26 cellular contexts compared by ENCODE assay signal in genomic region chr6:92647630-92648029, GRCh38.
DNase-seq lines count a peak whose midpoint lies in the region; ATAC-seq, FAIRE-seq and TF ChIP-seq lines count a peak whose summit lies in the region.
"Had no signal": no experiment of that assay in that cellular context is flagged by ENCODE, and none has a peak within 500 bp of the region (broad histone marks: within the 10 kb centered on the region; RNA-seq: fewer than 3 reads in every experiment).

No MANE protein-coding gene starts in this region.

- H3K9ac ChIP-seq in HepG2 (ENCODE audit: insufficient read depth, low read depth, low read length) = no peak overlapping the region
- H3K9ac ChIP-seq: KMS-11 had no signal

- POLR2A ChIA-PET in HepG2 (lab: Yijun Ruan, JAX) = no interaction called here
- POLR2A ChIA-PET in RWPE1 (lab: Yijun Ruan, JAX; ENCODE audit: low non-redundant PET) = no interaction called here

- no peaks in the 10 kb centered on the region for H4K20me1 ChIP-seq in HepG2 (ENCODE audit: insufficient read depth, low read length)

- WGBS in HepG2 (ENCODE audit: low lambda C conversion rate) = under 1% methylated on average over 5 of the region's 5 CpGs
- WGBS in right lobe of liver (ENCODE audit: insufficient coverage, low coverage, low lambda C conversion rate, missing lambda C conversion rate) = 43% methylated on average over 5 of the region's 5 CpGs

- intact Hi-C loops in HepG2 (cut with micrococcal nuclease; ENCODE audit: unreplicated experiment) (no loop called here), right lobe of liver (cut with DNase I) (no loop called here)

- H3K36me3 ChIP-seq in HepG2 (replicated peaks in 1 of 2; ENCODE audit: control insufficient read depth in 1 of 2, insufficient read depth in 2 of 2, low read length in 2 of 2) = no peaks in the 10 kb centered on the region
- H3K36me3 ChIP-seq in right lobe of liver = no peaks in the 10 kb centered on the region
- H3K36me3 ChIP-seq: esophagus muscularis mucosa, SJSA1, thyroid gland had no signal

- no TSS peak for BruUV-seq in HepG2 (replicated peaks; lab: Mats Ljungman, UMichigan)

- no peak for FAIRE-seq in HepG2 (lab: Jason Lieb, UNC)
- FAIRE-seq in urothelium cell line (lab: Jason Lieb, UNC) = no peak

- ATAC-seq in HepG2 (peak; percentile 50; the same call in 2 of the 3 replicates), right lobe of liver (no peak)
- ATAC-seq: activated T-cell treated with anti-CD3 and anti-CD28 coated beads, Interleukin-2, amount 50 U/mL, for 4 hours; GM23338; left lobe of liver; stimulated activated naive CD8-positive, alpha-beta T cell treated with anti-CD3 and anti-CD28 coated beads, Interleukin-15, Interleukin-2, amounts not matched to agents 100 U/mL and 50 U/mL, for 24 hours had no signal

- H3K4me1 ChIP-seq in HepG2 (ENCODE audit: insufficient read depth, low read length) = no peaks in the 10 kb centered on the region
- H3K4me1 ChIP-seq in right lobe of liver = no peaks in the 10 kb centered on the region
- H3K4me1 ChIP-seq: esophagus muscularis mucosa, SJSA1, thyroid gland had no signal

- H3K4me3 ChIP-seq in HepG2 (replicated peaks in 1 of 3; ENCODE audit: insufficient read depth in 1 of 3, low read depth in 2 of 3, low read length in 3 of 3) (no peak overlapping the region), right lobe of liver (no peak overlapping the region)
- H3K4me3 ChIP-seq: esophagus muscularis mucosa, GM23338, PC-9, SJSA1, smooth muscle cell, thyroid gland had no signal

- no peak overlapping the region for H3K27ac ChIP-seq in HepG2 (ENCODE audit: extremely low read length, insufficient read depth, low read length)
- no peak overlapping the region for H3K27ac ChIP-seq in right lobe of liver
- no peak overlapping the region for H3K27ac ChIP-seq in RWPE1
- H3K27ac ChIP-seq: esophagus muscularis mucosa, KMS-11, PC-9, SJSA1, thyroid gland had no signal

- CTCF ChIA-PET in HepG2 (lab: Yijun Ruan, JAX; ENCODE audit: low intra/inter-chr PET ratio, low total read pairs) (no interaction called here), RWPE1 (lab: Yijun Ruan, JAX) (no interaction called here)

- in situ Hi-C loops in HepG2 (cut with HindIII; ENCODE audit: extremely low pct_ligation_motif_present, low pct_unique_long_range_greater_than_20kb) = loop anchor here (10.0 to 25.0 kb wide), 2 partner anchors 523 to 1560 kb away; no protein-coding TSS in a partner anchor

- TF ChIP-seq EP300 in HepG2 (IDR thresholded peaks at IDR 0.05; ENCODE audit: low read depth in 2 of 2, low read length in 2 of 2) (no peak), HepG2 (CRISPR knock-in tag; IDR thresholded peaks at IDR 0.05; ENCODE audit: borderline replicate concordance) (no peak)

- H3K27me3 ChIP-seq in HepG2 (ENCODE audit: control insufficient read depth in 1 of 2, insufficient read depth in 2 of 2, low read length in 2 of 2) (no peaks in the 10 kb centered on the region), right lobe of liver (no peaks in the 10 kb centered on the region)
- H3K27me3 ChIP-seq: esophagus muscularis mucosa, SJSA1, thyroid gland had no signal

- TF ChIP-seq CTCF in HepG2 (CRISPR knock-in tag; IDR thresholded peaks at IDR 0.05) (no peak), right lobe of liver (IDR thresholded peaks at IDR 0.05) (no peak), RWPE1 (conservative IDR thresholded peaks at IDR 0.05; ENCODE audit: low read depth) (no peak)

- no peaks in the 10 kb centered on the region for H3K79me2 ChIP-seq in HepG2 (ENCODE audit: insufficient read depth, low read length)

- no peak for TF ChIP-seq RAD21 in HepG2 (CRISPR knock-in tag; IDR thresholded peaks at IDR 0.05)

- H2AFZ ChIP-seq in HepG2 (ENCODE audit: low read length) = no peak overlapping the region
- H2AFZ ChIP-seq: GM23338, PC-9 had no signal

- H3K9me3 ChIP-seq in HepG2 (ENCODE audit: low read length) = no peaks in the 10 kb centered on the region
- H3K9me3 ChIP-seq in right lobe of liver = no peaks in the 10 kb centered on the region
- H3K9me3 ChIP-seq: SJSA1, thyroid gland had no signal

- no peak overlapping the region for H3K4me2 ChIP-seq in HepG2 (ENCODE audit: low read depth, low read length)
- H3K4me2 ChIP-seq: GM23338, KMS-11, PC-9, smooth muscle cell had no signal

- TF ChIP-seq POLR2A in HepG2 (IDR thresholded peaks at IDR 0.05; ENCODE audit: insufficient read depth in 1 of 2, low read depth in 2 of 2, low read length in 2 of 2) (no peak), right lobe of liver (IDR thresholded peaks at IDR 0.05) (no peak)

- DNase-seq in HepG2 (ENCODE audit: low spot score) (peak; percentile 25), right lobe of liver (no peak), RWPE1 (ENCODE audit: low spot score) (peak; percentile 14), iris pigment epithelial cell (ENCODE audit: low read depth) (peak; percentile 4), urothelium cell line (ENCODE audit: low spot score) (peak; percentile 37), NCI-H1436 (lab: John Stamatoyannopoulos, UW) (no peak), DMS114 treated with DMSO at 0.1 percent for 48 hours (lab: John Stamatoyannopoulos, UW; ENCODE audit: unreplicated experiment) (no peak)
- no peak for DNase-seq in effector CD4-positive, alpha-beta T cell
- DNase-seq: activated B cell treated with CpG ODN at 0.5 μM for 24 hours; activated naive CD4-positive, alpha-beta T cell treated with anti-CD3 and anti-CD28 coated beads for 36 hours; activated T-cell treated with anti-CD3 and anti-CD28 coated beads, Interleukin-2, amount 50 U/mL, for 4 hours; anterior cingulate cortex; cerebellar nuclear complex; effector CD8-positive, alpha-beta T cell; GF-D8; glutamatergic neuron; stimulated activated CD4-positive, alpha-beta T cell treated with anti-CD3 and anti-CD28 coated beads, Interleukin-4, amount 100 ng/mL, for 1 hour; stimulated activated naive CD8-positive, alpha-beta T cell treated with anti-CD3 and anti-CD28 coated beads, Interleukin-15, Interleukin-2, amounts not matched to agents 100 U/mL and 50 U/mL, for 24 hours; thyroid gland had no signal

TF ChIP-seq in HepG2, 621 proteins besides CTCF, POLR2A, EP300 and RAD21:
- TF ChIP-seq ZNF430 (CRISPR knock-in tag; IDR thresholded peaks at IDR 0.05) (no peak), ZNF10 (CRISPR knock-in tag; IDR thresholded peaks at IDR 0.05; ENCODE audit: borderline replicate concordance, low read depth) (no peak), FOSL2 (CRISPR knock-in tag; IDR thresholded peaks at IDR 0.05) (peak; percentile 80)
TF ChIP-seq in HepG2: peak in this region for 1.

Comparison
In these comparisons a context has a peak if more than half of its experiments do, and no peak if none do; other contexts are left out.
1. DNase-seq: peak in HepG2 (single experiment), RWPE1 (single experiment), iris pigment epithelial cell (single experiment) and urothelium cell line (single experiment); none in right lobe of liver (0 of 3), NCI-H1436 (single experiment), effector CD4-positive, alpha-beta T cell (single experiment) and DMS114 treated with DMSO at 0.1 percent for 48 hours (single experiment).